ENCODE assay signal across 17 cellular contexts in genomic region chr1:225873281-225873850, GRCh38. TPM values are rescaled to one million over a fixed set of nuclear protein-coding genes. Genes with fewer than 3 reads are reported as not detected.
"Had no signal": no experiment of that assay in that cellular context is flagged by ENCODE, and none has a peak within 500 bp of the region (broad histone marks: within the 10 kb centered on the region; RNA-seq: fewer than 3 reads in every experiment).

No MANE protein-coding gene starts in this region.

- ATAC-seq: right cardiac atrium had no signal

- DNase-seq: activated CD4-positive, alpha-beta T cell treated with anti-CD3 and anti-CD28 coated beads, Interleukin-2, amount 50 U/mL, for 4 hours; activated gamma-delta T cell treated with Interleukin-2 at 50 U/mL for 16 hours; activated T-cell treated with anti-CD3 and anti-CD28 coated beads, Interleukin-2, amount 50 U/mL, for 48 hours; effector CD8-positive, alpha-beta T cell; hippocampal formation; midbrain; nucleus accumbens; right cardiac atrium; small intestine; T-helper 2 cell had no signal

- H3K27me3 ChIP-seq: tibial nerve had no signal

- FAIRE-seq: astrocyte, small intestine, TTC549 had no signal

- H3K27ac ChIP-seq: coronary artery, tibial nerve had no signal

- H3K9me3 ChIP-seq: tibial nerve had no signal

- H3K4me3 ChIP-seq: coronary artery, lung, tibial nerve had no signal

RNA-seq across cellular contexts. Expression of gene LEFTY1, which starts 15.6 kb away (rescaled TPM):
- total RNA-seq: cardiac septum, epithelial cell of proximal tubule had no signal
